2 cellular contexts compared by ENCODE assay signal in genomic region chr5:138949223-138949574, GRCh38.
TF ChIP-seq lines count a peak whose summit lies in the region.

No MANE protein-coding gene starts in this region.

TF ChIP-seq in SK-N-SH, 30 proteins besides CTCF, POLR2A, EP300 and RAD21 (continued from another document):
- TF ChIP-seq FOXJ3 (CRISPR knock-in tag; IDR thresholded peaks at IDR 0.05): no peak
- TF ChIP-seq RFX5 (IDR thresholded peaks at IDR 0.05; ENCODE audit: low read length): no peak
- no peak for TF ChIP-seq ELF1 (IDR thresholded peaks at IDR 0.05)

TF ChIP-seq in SK-N-SH treated with all-trans-retinoic acid at 6 μM for 48 hours, 23 proteins besides CTCF, POLR2A, EP300 and RAD21 (continued from another document):
- TF ChIP-seq TSHZ2 (CRISPR knock-in tag; IDR thresholded peaks at IDR 0.05): no peak
- TF ChIP-seq OSR1 (CRISPR knock-in tag; IDR thresholded peaks at IDR 0.05): no peak
- no peak for TF ChIP-seq ZFP30 (CRISPR knock-in tag; IDR thresholded peaks at IDR 0.05)
- no peak for TF ChIP-seq CSDC2 (CRISPR knock-in tag; IDR thresholded peaks at IDR 0.05)
- no peak for TF ChIP-seq ZC3H10 (CRISPR knock-in tag; IDR thresholded peaks at IDR 0.05)
- no peak for TF ChIP-seq PATZ1 (CRISPR knock-in tag; IDR thresholded peaks at IDR 0.05; ENCODE audit: borderline replicate concordance)
TF ChIP-seq in SK-N-SH treated with all-trans-retinoic acid at 6 μM for 48 hours: peak in this region for 0.
